Comparison of ENCODE assay signal across 8 cellular contexts in the genomic region with DNA sequence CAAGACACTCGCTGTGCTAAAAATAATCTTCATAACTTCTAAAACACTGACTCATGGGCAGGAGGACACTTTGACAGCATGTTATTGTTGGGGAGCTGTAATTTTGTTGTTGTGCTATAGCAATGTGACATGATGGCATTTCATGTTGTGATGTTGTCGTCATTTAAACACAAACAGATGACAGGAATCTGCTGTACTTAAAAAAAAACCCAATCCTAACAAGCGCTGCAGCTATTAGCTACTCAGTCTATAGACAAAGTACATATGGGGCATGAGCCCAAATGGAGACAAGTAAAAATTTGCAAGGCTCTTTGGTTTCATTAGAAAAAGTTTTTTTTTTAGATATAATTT. TPM values are rescaled to one million over a fixed set of nuclear protein-coding genes. Genes with fewer than 3 reads are reported as not detected.
DNase-seq lines count a peak whose midpoint lies in the region; ATAC-seq and TF ChIP-seq lines count a peak whose summit lies in the region.

No MANE protein-coding gene starts in this region.

- H3K9me3 ChIP-seq in SJSA1 (replicated peaks) (no peaks in the 10 kb centered on the region), fibroblast of lung (ENCODE audit: control insufficient read depth, insufficient read depth, low read depth, low read length) (no peaks in the 10 kb centered on the region)

- H3K4me1 ChIP-seq in SJSA1 (replicated peaks) (no peaks in the 10 kb centered on the region; the same call in 1 of the 2 replicates), fibroblast of lung (ENCODE audit: control insufficient read depth, extremely low read depth, insufficient read depth, low read length) (peaks cover 2% of the 10 kb centered on the region)

- DNase-seq in DMS53 (lab: John Stamatoyannopoulos, UW) (peak; percentile 42), DMS53 treated with DMSO at 0.1 percent for 48 hours (lab: John Stamatoyannopoulos, UW; ENCODE audit: unreplicated experiment) (no peak), SJSA1 (ENCODE audit: low read depth in 1 of 2, low spot score in 2 of 2) (peak in 1 of 2 experiments; percentile 10), fibroblast of lung (ENCODE audit: low read depth in 2 of 2) (peak; percentile 22), skeletal muscle cell (ENCODE audit: low read depth) (no peak), COLO668 (lab: John Stamatoyannopoulos, UW; ENCODE audit: unreplicated experiment) (no peak), KBM-7 (no peak)

- H3K27me3 ChIP-seq in SJSA1 (replicated peaks) (no peaks in the 10 kb centered on the region), fibroblast of lung (ENCODE audit: control insufficient read depth, insufficient read depth, low read length) (no peaks in the 10 kb centered on the region)

- H3K79me2 ChIP-seq in fibroblast of lung (ENCODE audit: control insufficient read depth, insufficient read depth, low read length): no peaks in the 10 kb centered on the region

- no peak overlapping the region for H3K27ac ChIP-seq in SJSA1
- H3K27ac ChIP-seq in fibroblast of lung (ENCODE audit: insufficient read depth, low read length): no peak overlapping the region

- H3K4me3 ChIP-seq in SJSA1 (peak overlapping the region; percentile 68; the same call in 1 of the 2 replicates), fibroblast of lung (replicated peaks in 1 of 4; ENCODE audit: control extremely low read depth in 1 of 4, insufficient read depth in 1 of 4, low read depth in 3 of 4, low read length in 4 of 4) (peak overlapping the region; percentile 52 to 87 (median 84)), skeletal muscle cell (ENCODE audit: low read depth, low read length) (peak overlapping the region; percentile 84)

- TF ChIP-seq CTCF in fibroblast of lung (conservative IDR thresholded peaks at IDR 0.05 in 1 of 2, IDR thresholded peaks at IDR 0.05 in 1 of 2; ENCODE audit: low read depth in 1 of 2, low read length in 2 of 2): no peak

- no peak overlapping the region for H3K9ac ChIP-seq in fibroblast of lung (ENCODE audit: insufficient read depth, low read length)

- peak overlapping the region; percentile 49 for H3K4me2 ChIP-seq in fibroblast of lung (ENCODE audit: extremely low read depth, insufficient read depth, low read length)

- in situ Hi-C loops in KBM-7 (cut with MboI; ENCODE audit: low pct_unique_long_range_greater_than_20kb, low sequenced_read_pairs): no loop called here

- H4K20me1 ChIP-seq in fibroblast of lung (ENCODE audit: control insufficient read depth, extremely low read depth, insufficient read depth, low read length): no peaks in the 10 kb centered on the region

- H3K36me3 ChIP-seq in SJSA1 (no peaks in the 10 kb centered on the region), fibroblast of lung (ENCODE audit: control insufficient read depth, insufficient read depth, low read length) (no peaks in the 10 kb centered on the region)

- ATAC-seq in HG03565 (IDR thresholded peaks at IDR 0.05; ENCODE audit: unreplicated experiment): no peak

- peak overlapping the region; percentile 37 for H2AFZ ChIP-seq in fibroblast of lung (ENCODE audit: low read length)

RNA-seq across cellular contexts. Expression of a gene that starts 0.8 kb away (rescaled TPM):
- total RNA-seq in SJSA1 (2014; rRNA removed; shearing (Covaris generic)): 2.0 and 4.0 TPM in 2 replicates
- 16.4 and 26.9 TPM in 2 replicates for total RNA-seq in fibroblast of lung
- 12.2 and 14.1 TPM in 2 replicates for polyA plus RNA-seq in fibroblast of lung
- 8.4 and 11.6 TPM in 2 replicates for polyA plus RNA-seq in fibroblast of lung (2012)
- polyA minus RNA-seq in fibroblast of lung (ENCODE audit: low replicate concordance): 2.4 and 9.9 TPM in 2 replicates

Comparison
In these comparisons a context has a peak if more than half of its experiments do, and no peak if none do; other contexts are left out.
1. DNase-seq: peak in DMS53 (single experiment) and fibroblast of lung (2 of 2); none in DMS53 treated with DMSO at 0.1 percent for 48 hours (single experiment), skeletal muscle cell (single experiment), COLO668 (single experiment) and KBM-7 (single experiment).
2. Peak in every context shown above with its lines, with median percentiles within 50 percentile points of each other: H3K4me3 ChIP-seq.